ENCODE assay signal across 20 cellular contexts in genomic region chr20:41228858-41229257, GRCh38.
A peak's percentile ranks its signal among the peaks of the same experiment; 100 is the strongest.
DNase-seq lines count a peak whose midpoint lies in the region; ATAC-seq and TF ChIP-seq lines count a peak whose summit lies in the region.
"Had no signal": no experiment of that assay in that cellular context is flagged by ENCODE, and none has a peak within 500 bp of the region (broad histone marks: within the 10 kb centered on the region; RNA-seq: fewer than 3 reads in every experiment).

No MANE protein-coding gene starts in this region.

- peaks cover 62% of the 10 kb centered on the region for H3K4me1 Mint-ChIP-seq in HFFc6 (ENCODE audit: low read depth)
- peaks cover 15% of the 10 kb centered on the region for H3K4me1 Mint-ChIP-seq in stimulated activated effector memory CD8-positive, alpha-beta T cell treated with anti-CD3 and anti-CD28 coated beads, Interleukin-12 subunit alpha, Interleukin-12 subunit beta, amount 100 ng/mL, for 72 hours

- no peaks in the 10 kb centered on the region for H3K9me3 Mint-ChIP-seq in HFFc6
- H3K9me3 Mint-ChIP-seq in stimulated activated effector memory CD8-positive, alpha-beta T cell treated with anti-CD3 and anti-CD28 coated beads, Interleukin-12 subunit alpha, Interleukin-12 subunit beta, amount 100 ng/mL, for 72 hours, result no peaks in the 10 kb centered on the region
- H3K9me3 Mint-ChIP-seq: activated naive CD4-positive, alpha-beta T cell treated with anti-CD3 and anti-CD28 coated beads, Interleukin-2, amount 50 U/mL, for 72 hours; CD4-positive, alpha-beta T cell; effector memory CD8-positive, alpha-beta T cell had no signal

- H3K4me3 ChIP-seq in H7 (ENCODE audit: insufficient read depth, low read depth, low read length), result no peak overlapping the region
- H3K4me3 ChIP-seq: spleen, stomach had no signal

- H3K27me3 Mint-ChIP-seq in HFFc6 (ENCODE audit: insufficient read depth), result peaks cover 2% of the 10 kb centered on the region; the same call in 1 of the 2 replicates
- H3K27me3 Mint-ChIP-seq: CD4-positive, alpha-beta T cell; effector memory CD8-positive, alpha-beta T cell had no signal

- peak; percentile 9 for DNase-seq in NCI-H2029 treated with DMSO at 0.1 percent for 48 hours (lab: John Stamatoyannopoulos, UW)
- no peak for DNase-seq in NCI-H2029 (lab: John Stamatoyannopoulos, UW)
- DNase-seq in HFFc6, result no peak
- DNase-seq in NCI-H2171 (lab: John Stamatoyannopoulos, UW), result peak; percentile 13
- DNase-seq in stimulated activated effector memory CD8-positive, alpha-beta T cell treated with anti-CD3 and anti-CD28 coated beads, Interleukin-12 subunit alpha, Interleukin-12 subunit beta, amount 100 ng/mL, for 72 hours (ENCODE audit: low spot score in 2 of 2), result no peak
- no peak for DNase-seq in putamen (ENCODE audit: low spot score)
- DNase-seq in NCI-H82 (lab: John Stamatoyannopoulos, UW), result no peak
- no peak for DNase-seq in H7
- DNase-seq: activated CD8-positive, alpha-beta memory T cell treated with anti-CD3 and anti-CD28 coated beads, Interleukin-2, amount 50 U/mL, for 4 hours; CD4-positive, alpha-beta T cell; effector memory CD8-positive, alpha-beta T cell; left ventricle myocardium superior; NCI-H1930; posterior cingulate gyrus; SHP77; spleen; stomach had no signal

- H3K4me3 Mint-ChIP-seq in HFFc6, result no peak overlapping the region
- H3K4me3 Mint-ChIP-seq in stimulated activated effector memory CD8-positive, alpha-beta T cell treated with anti-CD3 and anti-CD28 coated beads, Interleukin-12 subunit alpha, Interleukin-12 subunit beta, amount 100 ng/mL, for 72 hours, result no peak overlapping the region
- H3K4me3 Mint-ChIP-seq: CD4-positive, alpha-beta T cell; effector memory CD8-positive, alpha-beta T cell had no signal

- no peaks in the 10 kb centered on the region for H3K27me3 ChIP-seq in H7 (ENCODE audit: control insufficient read depth, insufficient read depth, low read length)
- H3K27me3 ChIP-seq: spleen, stomach had no signal

- no peaks in the 10 kb centered on the region for H3K36me3 ChIP-seq in H7 (replicated peaks; ENCODE audit: control insufficient read depth, insufficient read depth, low read length)
- H3K36me3 ChIP-seq: spleen, stomach had no signal

- no peak for ATAC-seq in stimulated activated effector memory CD8-positive, alpha-beta T cell treated with anti-CD3 and anti-CD28 coated beads, Interleukin-12 subunit alpha, Interleukin-12 subunit beta, amount 100 ng/mL, for 72 hours
- ATAC-seq: activated CD4-positive, CD25-positive, alpha-beta regulatory T cell treated with anti-CD3 and anti-CD28 coated beads, Interleukin-2, amount 50 U/mL, for 24 hours; activated naive CD4-positive, alpha-beta T cell treated with anti-CD3 and anti-CD28 coated beads, Interleukin-2, amount 50 U/mL, for 72 hours; effector memory CD8-positive, alpha-beta T cell; HCT116 had no signal

- H3K36me3 Mint-ChIP-seq in HFFc6 (ENCODE audit: low read depth), result peaks cover 26% of the 10 kb centered on the region
- H3K36me3 Mint-ChIP-seq in stimulated activated effector memory CD8-positive, alpha-beta T cell treated with anti-CD3 and anti-CD28 coated beads, Interleukin-12 subunit alpha, Interleukin-12 subunit beta, amount 100 ng/mL, for 72 hours, result no peaks in the 10 kb centered on the region
- H3K36me3 Mint-ChIP-seq: activated naive CD4-positive, alpha-beta T cell treated with anti-CD3 and anti-CD28 coated beads, Interleukin-2, amount 50 U/mL, for 72 hours had no signal

- no peak for TF ChIP-seq CTCF in HFFc6 (IDR thresholded peaks at IDR 0.05)

- peak overlapping the region; percentile 36; the same call in 1 of the 2 replicates for H3K27ac Mint-ChIP-seq in HFFc6
- peak overlapping the region; percentile 26 for H3K27ac Mint-ChIP-seq in stimulated activated effector memory CD8-positive, alpha-beta T cell treated with anti-CD3 and anti-CD28 coated beads, Interleukin-12 subunit alpha, Interleukin-12 subunit beta, amount 100 ng/mL, for 72 hours
- H3K27ac Mint-ChIP-seq: activated naive CD4-positive, alpha-beta T cell treated with anti-CD3 and anti-CD28 coated beads, Interleukin-2, amount 50 U/mL, for 72 hours; CD4-positive, alpha-beta T cell; effector memory CD8-positive, alpha-beta T cell had no signal

Comparison
In these comparisons a context has a peak if more than half of its experiments do, and no peak if none do; other contexts are left out.
1. DNase-seq: peak in NCI-H2029 treated with DMSO at 0.1 percent for 48 hours (single experiment) and NCI-H2171 (single experiment); none in NCI-H2029 (single experiment), HFFc6 (single experiment), stimulated activated effector memory CD8-positive, alpha-beta T cell treated with anti-CD3 and anti-CD28 coated beads, Interleukin-12 subunit alpha, Interleukin-12 subunit beta, amount 100 ng/mL, for 72 hours (0 of 2), putamen (single experiment), NCI-H82 (single experiment) and H7 (single experiment).